1 cellular context compared by ENCODE assay signal in genomic region chr9:109190151-109190550, GRCh38.
TF ChIP-seq lines count a peak whose summit lies in the region.

No MANE protein-coding gene starts in this region.

TF ChIP-seq in IMR-90, 13 proteins besides CTCF, POLR2A, EP300 and RAD21:
- TF ChIP-seq RFX5 (IDR thresholded peaks at IDR 0.05; ENCODE audit: low read depth, low read length) (no peak), ELK1 (IDR thresholded peaks at IDR 0.05; ENCODE audit: borderline replicate concordance, low read depth, low read length) (no peak), MAFK (IDR thresholded peaks at IDR 0.05; ENCODE audit: low read depth, low read length) (no peak), RCOR1 (IDR thresholded peaks at IDR 0.05; ENCODE audit: insufficient replicate concordance, low read length) (no peak), FOS (IDR thresholded peaks at IDR 0.05; ENCODE audit: low read depth, low read length) (no peak), BHLHE40 (IDR thresholded peaks at IDR 0.05; ENCODE audit: low read depth, low read length) (no peak), MXI1 (IDR thresholded peaks at IDR 0.05; ENCODE audit: borderline replicate concordance, low read depth, low read length) (no peak), MAZ (IDR thresholded peaks at IDR 0.05; ENCODE audit: borderline replicate concordance, low read depth, low read length) (no peak), NFE2L2 (IDR thresholded peaks at IDR 0.05; ENCODE audit: low read depth, low read length) (no peak), CHD1 (IDR thresholded peaks at IDR 0.05; ENCODE audit: low read depth, low read length) (no peak), CEBPB (IDR thresholded peaks at IDR 0.05; ENCODE audit: low read depth, low read length) (no peak), SMC3 (IDR thresholded peaks at IDR 0.05; ENCODE audit: low read depth, low read length) (no peak), USF2 (IDR thresholded peaks at IDR 0.05; ENCODE audit: low read depth, low read length) (no peak)
